ENCODE assay signal across 8 cellular contexts in the genomic region with DNA sequence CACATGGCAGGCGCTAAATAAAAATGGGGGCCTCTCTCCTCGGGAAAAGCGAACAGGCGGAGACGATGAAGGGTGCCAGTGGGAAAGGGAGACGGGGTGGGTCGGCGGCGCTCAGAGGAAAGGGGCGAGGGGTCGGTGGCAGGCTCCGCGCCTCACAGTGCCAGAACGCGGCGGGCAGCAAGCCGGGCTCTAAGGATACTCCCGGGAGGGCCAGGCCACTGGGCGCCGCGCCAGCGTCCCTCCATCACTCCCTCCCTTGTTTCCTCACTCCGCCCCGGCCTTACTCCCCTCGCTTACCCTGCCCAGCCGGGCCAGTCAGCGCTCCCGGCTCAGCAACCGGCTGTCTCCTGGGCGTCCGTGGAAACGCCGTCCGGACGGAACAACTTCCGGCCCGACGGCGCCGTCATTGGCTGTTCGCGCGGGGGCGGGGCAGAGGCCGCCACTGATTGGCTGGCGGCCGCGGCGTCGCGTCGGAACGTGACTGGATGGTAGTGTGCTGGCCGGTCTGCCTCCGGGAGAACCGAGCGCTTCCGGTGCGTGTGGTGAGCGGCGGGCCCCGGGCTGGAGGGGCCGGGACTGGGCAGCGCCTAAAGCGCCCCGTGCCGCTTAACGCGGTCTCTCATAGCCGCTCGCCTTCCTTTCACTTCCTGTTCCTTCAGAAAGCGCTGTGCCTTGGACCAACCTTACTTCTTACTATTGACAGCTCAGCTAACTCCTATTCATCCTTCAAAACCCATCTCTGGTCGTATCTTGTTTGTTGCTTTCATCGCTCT. TPM values are rescaled to one million over a fixed set of nuclear protein-coding genes. Genes with fewer than 3 reads are reported as not detected.
A peak's percentile ranks its signal among the peaks of the same experiment; 100 is the strongest.
DNase-seq lines count a peak whose midpoint lies in the region; ATAC-seq and TF ChIP-seq lines count a peak whose summit lies in the region.

A gene (plus strand): TSS at position 523 of the 773 bp plus-strand sequence.

- DNase-seq in NCI-H748 (lab: John Stamatoyannopoulos, UW; ENCODE audit: unreplicated experiment) (peak; percentile 99), dedifferentiated amniotic fluid mesenchymal stem cell (ENCODE audit: extremely low spot score) (peak; percentile 93)
- peak; percentile 92 for DNase-seq in activated CD4-positive, alpha-beta T cell treated with anti-CD3 and anti-CD28 coated beads, Interleukin-2, amount 50 U/mL, for 1 hour
- DNase-seq in stimulated activated CD4-positive, alpha-beta T cell treated with anti-CD3 and anti-CD28 coated beads, Interleukin-4, amount 100 ng/mL, for 1 hour = peak; percentile 94

- no peaks in the 10 kb centered on the region for H3K9me3 ChIP-seq in liver (ENCODE audit: control insufficient read depth in 4 of 4, low read length in 3 of 4)

- H3K4me3 ChIP-seq in liver (ENCODE audit: low read depth in 1 of 3, low read length in 3 of 3) = peak within 1 kb of the TSS; percentile 81 to 91 (median 85)

- H3K9ac ChIP-seq in liver (ENCODE audit: low read depth in 1 of 2, low read length in 2 of 2) = peak within 1 kb of the TSS; percentile 73 to 87

- ATAC-seq in GM19395 (IDR thresholded peaks at IDR 0.05; ENCODE audit: unreplicated experiment) (peak; percentile 72), HG03558 (IDR thresholded peaks at IDR 0.05; ENCODE audit: extremely low read depth, unreplicated experiment) (peak; percentile 65)

- no peaks in the 10 kb centered on the region for H3K27me3 ChIP-seq in liver (ENCODE audit: control insufficient read depth in 4 of 4, insufficient read depth in 4 of 4, low read length in 3 of 4)

- TF ChIP-seq RAD21 in liver (IDR thresholded peaks at IDR 0.05) = peak in 1 of 2 donors; percentile 30

- peaks cover 6 to 25% (median 19%) of the 10 kb centered on the region in 4 donors for H3K4me1 ChIP-seq in liver (ENCODE audit: control insufficient read depth in 4 of 4, insufficient read depth in 4 of 4, low read length in 3 of 4)

- no peaks in the 10 kb centered on the region for H3K36me3 ChIP-seq in liver (ENCODE audit: control insufficient read depth in 4 of 4, insufficient read depth in 3 of 4, low read depth in 1 of 4, low read length in 3 of 4)

- H3K27ac ChIP-seq in C4-2B = peak within 1 kb of the TSS; percentile 79
- H3K27ac ChIP-seq in liver (ENCODE audit: low read depth in 1 of 2, low read length in 2 of 2) = peak within 1 kb of the TSS; percentile 83 to 94

- TF ChIP-seq CTCF in C4-2B (conservative IDR thresholded peaks at IDR 0.05) (no peak), liver (IDR thresholded peaks at IDR 0.05; ENCODE audit: low read depth, low read length, missing input control) (no peak)

- WGBS in liver = under 1% methylated on average over 74 of the region's 74 CpGs

TF ChIP-seq in liver, 16 proteins besides CTCF, POLR2A, EP300 and RAD21:
- TF ChIP-seq SP1 (IDR thresholded peaks at IDR 0.05) (peak; percentile 83), GABPA (IDR thresholded peaks at IDR 0.05 in 1 of 2, conservative IDR thresholded peaks at IDR 0.05 in 1 of 2) (peak; percentile 86 to 96), HNF4G (IDR thresholded peaks at IDR 0.05) (no peak), FOXA2 (IDR thresholded peaks at IDR 0.05) (no peak), HNF4A (conservative IDR thresholded peaks at IDR 0.05) (no peak), EGR1 (IDR thresholded peaks at IDR 0.05; ENCODE audit: low read depth in 2 of 2) (peak; percentile 80 to 88), FOXA1 (IDR thresholded peaks at IDR 0.05) (no peak), TAF1 (conservative IDR thresholded peaks at IDR 0.05) (no peak), YY1 (IDR thresholded peaks at IDR 0.05) (peak; percentile 75)
- TF ChIP-seq, protein P1, sequence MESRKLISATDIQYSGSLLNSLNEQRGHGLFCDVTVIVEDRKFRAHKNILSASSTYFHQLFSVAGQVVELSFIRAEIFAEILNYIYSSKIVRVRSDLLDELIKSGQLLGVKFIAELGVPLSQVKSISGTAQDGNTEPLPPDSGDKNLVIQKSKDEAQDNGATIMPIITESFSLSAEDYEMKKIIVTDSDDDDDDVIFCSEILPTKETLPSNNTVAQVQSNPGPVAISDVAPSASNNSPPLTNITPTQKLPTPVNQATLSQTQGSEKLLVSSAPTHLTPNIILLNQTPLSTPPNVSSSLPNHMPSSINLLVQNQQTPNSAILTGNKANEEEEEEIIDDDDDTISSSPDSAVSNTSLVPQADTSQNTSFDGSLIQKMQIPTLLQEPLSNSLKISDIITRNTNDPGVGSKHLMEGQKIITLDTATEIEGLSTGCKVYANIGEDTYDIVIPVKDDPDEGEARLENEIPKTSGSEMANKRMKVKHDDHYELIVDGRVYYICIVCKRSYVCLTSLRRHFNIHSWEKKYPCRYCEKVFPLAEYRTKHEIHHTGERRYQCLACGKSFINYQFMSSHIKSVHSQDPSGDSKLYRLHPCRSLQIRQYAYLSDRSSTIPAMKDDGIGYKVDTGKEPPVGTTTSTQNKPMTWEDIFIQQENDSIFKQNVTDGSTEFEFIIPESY (IDR thresholded peaks at IDR 0.05) = no peak
- TF ChIP-seq, protein P2, sequence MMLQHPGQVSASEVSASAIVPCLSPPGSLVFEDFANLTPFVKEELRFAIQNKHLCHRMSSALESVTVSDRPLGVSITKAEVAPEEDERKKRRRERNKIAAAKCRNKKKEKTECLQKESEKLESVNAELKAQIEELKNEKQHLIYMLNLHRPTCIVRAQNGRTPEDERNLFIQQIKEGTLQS (IDR thresholded peaks at IDR 0.05) = no peak
- TF ChIP-seq, protein P3, sequence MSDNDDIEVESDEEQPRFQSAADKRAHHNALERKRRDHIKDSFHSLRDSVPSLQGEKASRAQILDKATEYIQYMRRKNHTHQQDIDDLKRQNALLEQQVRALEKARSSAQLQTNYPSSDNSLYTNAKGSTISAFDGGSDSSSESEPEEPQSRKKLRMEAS (IDR thresholded peaks at IDR 0.05) = no peak

RNA-seq across cellular contexts. Expression of the gene that starts here (rescaled TPM):
- total RNA-seq in liver = 1 to 10 TPM; 5.1 to 8.3 TPM
- 1 to 10 TPM; 3.2 to 5.0 TPM for polyA plus RNA-seq in liver

Comparison
In these comparisons a context has a peak if more than half of its experiments do, and no peak if none do; other contexts are left out.
1. Peak in every context shown above with its lines: DNase-seq, ATAC-seq, H3K4me3 ChIP-seq and H3K27ac ChIP-seq.